8 cellular contexts compared by ENCODE assay signal in genomic region chr11:47642099-47642855, GRCh38. TPM values are rescaled to one million over a fixed set of nuclear protein-coding genes. Genes with fewer than 3 reads are reported as not detected.
DNase-seq lines count a peak whose midpoint lies in the region; ATAC-seq and TF ChIP-seq lines count a peak whose summit lies in the region.

MTCH2 (minus strand) TSS chr11:47642559; CDS start chr11:47642465, 94 bp downstream.

- H3K4me3 Mint-ChIP-seq in T-helper 17 cell: peak within 1 kb of the TSS; percentile 94

- ATAC-seq in GM18498 (IDR thresholded peaks at IDR 0.05; ENCODE audit: unreplicated experiment) (peak; percentile 93), HG02938 (IDR thresholded peaks at IDR 0.05; ENCODE audit: unreplicated experiment) (peak; percentile 90), T-helper 17 cell (peak; percentile 92)

- peak within 1 kb of the TSS; percentile 70 to 84 for H3K4me3 ChIP-seq in right atrium auricular region
- H3K4me3 ChIP-seq in uterus: peak within 1 kb of the TSS; percentile 50 to 58

- peak within 1 kb of the TSS; percentile 94 for H3K27ac ChIP-seq in angular gyrus (ENCODE audit: low read depth, low read length)
- H3K27ac ChIP-seq in right atrium auricular region: peak within 1 kb of the TSS; percentile 92 to 96
- H3K27ac ChIP-seq in uterus: peak within 1 kb of the TSS; percentile 93

- peak; percentile 50 to 70 for TF ChIP-seq POLR2A in uterus (IDR thresholded peaks at IDR 0.05)

- DNase-seq in NCI-H1694 treated with DMSO at 0.1 percent for 48 hours (lab: John Stamatoyannopoulos, UW): peak; percentile 90
- peak; percentile 91 to 95 (median 94) for DNase-seq in T-helper 17 cell
- DNase-seq in right atrium auricular region (ENCODE audit: low spot score): peak; percentile 97
- DNase-seq in pulmonary artery endothelial cell (ENCODE audit: low read depth, low spot score): peak; percentile 90
- DNase-seq in uterus: peak; percentile 96 to 97

- TF ChIP-seq CTCF in right atrium auricular region (IDR thresholded peaks at IDR 0.05): peak in 1 of 2 donors; percentile 62
- TF ChIP-seq CTCF in uterus (IDR thresholded peaks at IDR 0.05): peak; percentile 16 to 60 (median 43)

- H3K36me3 ChIP-seq in right atrium auricular region (peaks cover 12% of the 10 kb centered on the region), uterus (no peaks in the 10 kb centered on the region)

- H3K27me3 ChIP-seq in right atrium auricular region (no peaks in the 10 kb centered on the region), uterus (no peaks in the 10 kb centered on the region)

- no peaks in the 10 kb centered on the region for H3K27me3 Mint-ChIP-seq in T-helper 17 cell

- intact Hi-C loops in uterus (cut with DNase I; ENCODE audit: low total_unique reads): no loop called here

- peak within 1 kb of the TSS; percentile 97 for H3K27ac Mint-ChIP-seq in T-helper 17 cell

- H3K4me1 ChIP-seq in right atrium auricular region (peaks cover 0 to 20% of the 10 kb centered on the region in 2 donors), uterus (peaks cover 0 to 7% of the 10 kb centered on the region in 2 donors)

- peaks cover 17% of the 10 kb centered on the region for H3K4me1 Mint-ChIP-seq in T-helper 17 cell

- H3K36me3 Mint-ChIP-seq in T-helper 17 cell (ENCODE audit: low read depth): no peaks in the 10 kb centered on the region

- H3K9me3 ChIP-seq in T-helper 17 cell (ENCODE audit: control insufficient read depth, low read length, poor library complexity, severe bottlenecking): no peaks in the 10 kb centered on the region
- no peaks in the 10 kb centered on the region for H3K9me3 ChIP-seq in right atrium auricular region
- no peaks in the 10 kb centered on the region for H3K9me3 ChIP-seq in uterus

RNA-seq across cellular contexts. Expression of gene MTCH2, which starts in this region (rescaled TPM):
- total RNA-seq in T-helper 17 cell (10 to 100 TPM; 19.9 to 22.5 TPM), right atrium auricular region (10 to 100 TPM; 40.9 to 52.4 TPM), pulmonary artery endothelial cell (88.3 and 121 TPM in 2 replicates), uterus (10 to 100 TPM; 24.8 to 65.6 (median 49.5) TPM)

Comparison
In these comparisons a context has a peak if more than half of its experiments do, and no peak if none do; other contexts are left out.
1. Peak in every context shown above with its lines: DNase-seq, ATAC-seq, H3K4me3 ChIP-seq and H3K27ac ChIP-seq.